Comparison of ENCODE assay signal across 9 cellular contexts in the genomic region with DNA sequence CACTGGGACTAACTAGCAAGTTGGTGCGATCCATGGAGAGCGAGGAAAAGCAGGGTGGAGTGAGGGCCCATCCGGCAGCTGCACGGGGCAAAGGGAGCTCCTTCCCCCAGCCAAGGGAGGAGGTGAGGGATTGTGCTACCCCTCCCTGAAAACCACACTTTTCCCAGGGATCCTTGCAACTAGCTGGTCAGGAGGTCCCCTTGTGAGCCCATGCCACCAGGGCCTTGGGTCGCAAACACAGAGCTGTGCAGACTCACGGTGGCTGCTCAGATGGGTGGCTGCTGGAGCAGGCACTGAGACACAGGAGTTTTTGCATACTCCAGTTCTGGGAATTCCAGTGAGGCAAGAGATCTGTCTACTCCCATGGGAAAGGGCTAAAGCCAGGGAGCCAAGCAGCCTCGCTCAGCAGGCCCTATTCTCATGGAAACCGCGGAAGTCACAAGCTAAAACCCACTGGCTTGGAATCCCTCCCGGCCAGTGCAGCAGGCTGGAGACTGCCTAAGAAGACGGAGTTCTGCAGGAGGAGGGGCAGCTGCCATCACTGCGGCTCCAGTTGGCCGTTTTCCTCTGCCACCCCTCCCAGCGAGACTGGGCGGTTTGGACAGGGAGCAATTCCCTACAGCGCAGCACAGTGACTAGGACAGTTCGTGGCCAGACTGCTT. TPM values are rescaled to one million over a fixed set of nuclear protein-coding genes. Genes with fewer than 3 reads are reported as not detected.
DNase-seq lines count a peak whose midpoint lies in the region; TF ChIP-seq lines count a peak whose summit lies in the region.
"Had no signal": no experiment of that assay in that cellular context is flagged by ENCODE, and none has a peak within 500 bp of the region (broad histone marks: within the 10 kb centered on the region; RNA-seq: fewer than 3 reads in every experiment).

No MANE protein-coding gene starts in this region.

- no peaks in the 10 kb centered on the region for H3K79me2 ChIP-seq in osteoblast (ENCODE audit: insufficient read depth, low read length)

- H3K4me1 ChIP-seq in osteoblast (ENCODE audit: insufficient read depth, low read length) = peaks cover 13% of the 10 kb centered on the region

- peak overlapping the region; percentile 64 for H3K27ac ChIP-seq in osteoblast (ENCODE audit: low read depth, low read length)
- H3K27ac ChIP-seq: SK-N-MC had no signal

- peak overlapping the region; percentile 62 for H3K4me3 ChIP-seq in osteoblast (ENCODE audit: insufficient read depth, low read length)
- H3K4me3 ChIP-seq: SK-N-MC had no signal

- H3K9me3 ChIP-seq in osteoblast (ENCODE audit: low read depth, low read length) = no peaks in the 10 kb centered on the region

- H2AFZ ChIP-seq in osteoblast (ENCODE audit: low read length) = peak overlapping the region; percentile 91

- H3K27me3 ChIP-seq in osteoblast (ENCODE audit: insufficient read depth, low read length) = no peaks in the 10 kb centered on the region

- TF ChIP-seq CTCF in osteoblast (IDR thresholded peaks at IDR 0.05; ENCODE audit: extremely low read depth, low read depth, low read length) = no peak

- DNase-seq in Daoy (ENCODE audit: low read depth) = peak; percentile 83
- peak; percentile 61 for DNase-seq in T1000 (lab: John Stamatoyannopoulos, UW)
- peak; percentile 71 for DNase-seq in glomerular visceral epithelial cell (ENCODE audit: extremely low spot score)
- DNase-seq in osteoblast (ENCODE audit: insufficient read length, low spot score, missing footprints) = peak; percentile 77
- no peak for DNase-seq in activated gamma-delta T cell treated with Interleukin-2 at 50 U/mL for 16 hours
- DNase-seq in SW 1271 (lab: John Stamatoyannopoulos, UW) = no peak
- no peak for DNase-seq in SW480 (ENCODE audit: low spot score)
- no peak for DNase-seq in amniotic stem cell (lab: John Stamatoyannopoulos, UW)

- peak overlapping the region; percentile 76 for H3K4me2 ChIP-seq in osteoblast (ENCODE audit: insufficient read depth, low read length)

- H4K20me1 ChIP-seq in osteoblast (ENCODE audit: insufficient read depth, low read length) = no peaks in the 10 kb centered on the region

- H3K36me3 ChIP-seq in osteoblast (ENCODE audit: insufficient read depth, low read length) = no peaks in the 10 kb centered on the region

RNA-seq across cellular contexts. Expression of gene ZNF705A, which starts 10.9 kb away (rescaled TPM):
- total RNA-seq in Daoy (2014; rRNA removed; shearing (Covaris generic)) = not detected in 2 replicates
- total RNA-seq in osteoblast = not detected in 2 replicates

RNA-seq across cellular contexts. Expression of gene CLEC4A, which starts 22.5 kb away (rescaled TPM):
- 0.42 TPM in 1 of 2 replicates, not detected in the other for total RNA-seq in Daoy (2014; rRNA removed; shearing (Covaris generic))
- 0.29 and 0.72 TPM in 2 replicates for total RNA-seq in osteoblast

Comparison
In these comparisons a context has a peak if more than half of its experiments do, and no peak if none do; other contexts are left out.
1. DNase-seq: peak in Daoy (single experiment), T1000 (single experiment), glomerular visceral epithelial cell (single experiment) and osteoblast (single experiment); none in activated gamma-delta T cell treated with Interleukin-2 at 50 U/mL for 16 hours (single experiment), SW 1271 (0 of 2), SW480 (single experiment) and amniotic stem cell (single experiment).